In the genomic region with DNA sequence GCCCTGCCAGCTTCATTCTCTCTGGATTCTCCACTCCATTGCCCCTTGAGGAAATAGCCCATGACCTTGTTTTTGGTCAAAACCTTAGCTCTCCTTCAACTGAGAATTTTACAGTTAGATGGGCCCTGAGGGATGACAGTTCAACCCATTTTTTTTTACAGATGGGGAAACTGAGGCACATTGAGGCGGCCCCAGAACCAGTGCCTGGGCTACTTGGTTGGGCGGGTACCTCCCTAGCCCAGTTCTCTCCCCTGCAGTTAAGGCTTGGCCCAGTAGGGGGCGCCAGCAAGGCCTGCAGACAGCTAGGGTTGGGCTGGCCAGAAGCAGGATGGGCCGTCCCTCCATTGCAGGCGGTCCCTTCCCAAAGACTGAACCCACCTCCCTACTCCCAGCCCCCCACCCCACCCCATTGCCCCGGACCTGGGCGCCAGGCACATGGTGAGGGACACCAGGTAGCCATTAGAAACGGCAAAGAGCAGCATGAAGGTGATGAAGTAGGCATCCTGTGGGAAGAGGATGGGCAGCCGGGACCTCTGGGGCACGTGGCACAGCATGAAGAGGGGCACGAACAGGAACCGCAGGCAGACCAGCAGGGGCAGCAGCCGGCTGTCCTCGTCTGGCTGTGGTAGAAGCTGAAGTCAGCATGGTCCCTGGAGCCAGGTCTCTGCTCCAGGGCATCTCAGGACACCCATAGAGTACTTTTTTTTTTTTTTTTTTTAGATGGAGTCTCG, we compare ENCODE assay signal across 8 cellular contexts. TPM values are rescaled to one million over a fixed set of nuclear protein-coding genes. Genes with fewer than 3 reads are reported as not detected.
DNase-seq lines count a peak whose midpoint lies in the region; ATAC-seq and TF ChIP-seq lines count a peak whose summit lies in the region.

No MANE protein-coding gene starts in this region.

- no peak overlapping the region for H3K27ac Mint-ChIP-seq in MCF 10A (ENCODE audit: low read depth, unreplicated experiment)
- no peak overlapping the region for H3K27ac Mint-ChIP-seq in memory B cell

- DNase-seq in AG20443 (ENCODE audit: low spot score) (peak; percentile 66), H7 (peak; percentile 97), UCSD-AML1 (lab: John Stamatoyannopoulos, UW; ENCODE audit: unreplicated experiment) (peak; percentile 69), MCF 10A (ENCODE audit: unreplicated experiment) (peak; percentile 47), memory B cell (ENCODE audit: low spot score in 2 of 2) (peak; percentile 46), pons (ENCODE audit: low spot score) (no peak), GF-D8 (lab: John Stamatoyannopoulos, UW) (no peak)
- peak; percentile 90 for DNase-seq in stimulated activated naive CD8-positive, alpha-beta T cell treated with anti-CD3 and anti-CD28 coated beads, Interleukin-15, Interleukin-2, amounts not matched to agents 100 U/mL and 50 U/mL, for 24 hours

- no peak overlapping the region for H3K4me3 ChIP-seq in H7 (ENCODE audit: insufficient read depth, low read depth, low read length)

- H3K9me3 Mint-ChIP-seq in MCF 10A (ENCODE audit: unreplicated experiment) (no peaks in the 10 kb centered on the region), memory B cell (no peaks in the 10 kb centered on the region)

- peak; percentile 72 for TF ChIP-seq CTCF in MCF 10A (IDR thresholded peaks at IDR 0.05; ENCODE audit: unreplicated experiment)

- no TSS peak for BruUV-seq in MCF 10A (replicated peaks; lab: Mats Ljungman, UMichigan)

- no peak overlapping the region for H3K4me3 Mint-ChIP-seq in MCF 10A (ENCODE audit: unreplicated experiment)
- H3K4me3 Mint-ChIP-seq in memory B cell = no peak overlapping the region

- H3K27me3 ChIP-seq in H7 (ENCODE audit: control insufficient read depth, insufficient read depth, low read length) = no peaks in the 10 kb centered on the region

- H3K4me1 Mint-ChIP-seq in MCF 10A (ENCODE audit: insufficient read depth, unreplicated experiment) (no peaks in the 10 kb centered on the region), memory B cell (peaks cover 2% of the 10 kb centered on the region)

- intact Hi-C loops in MCF 10A (cut with micrococcal nuclease) = no loop called here

- H3K36me3 ChIP-seq in H7 (replicated peaks; ENCODE audit: control insufficient read depth, insufficient read depth, low read length) = peaks cover 39% of the 10 kb centered on the region

- CTCF ChIA-PET in MCF 10A (lab: Yijun Ruan, JAX) = interaction anchor here (0.6 to 1.5 kb wide), 11 partner anchors 8 to 515 kb away, joined by 3 to 5 read pairs (median 3); partner anchors contain the start of genes BRMS1 and SLC29A2

- peaks cover 14% of the 10 kb centered on the region for H3K36me3 Mint-ChIP-seq in MCF 10A (ENCODE audit: insufficient read depth, unreplicated experiment)
- H3K36me3 Mint-ChIP-seq in memory B cell = peaks cover 2% of the 10 kb centered on the region

- ATAC-seq in memory B cell (ENCODE audit: low read depth) = peak; percentile 41
- ATAC-seq in stimulated activated naive CD8-positive, alpha-beta T cell treated with anti-CD3 and anti-CD28 coated beads, Interleukin-15, Interleukin-2, amounts not matched to agents 100 U/mL and 50 U/mL, for 24 hours = peak; percentile 61

- H3K27me3 Mint-ChIP-seq in MCF 10A (ENCODE audit: insufficient read depth, unreplicated experiment) (no peaks in the 10 kb centered on the region), memory B cell (no peaks in the 10 kb centered on the region)

- POLR2A ChIA-PET in MCF 10A (lab: Yijun Ruan, JAX) = interaction anchor here (1.4 to 2.5 kb wide), 3 partner anchors 8 to 25 kb away, joined by 4 to 11 read pairs (median 6); partner anchors contain the start of gene BRMS1

RNA-seq across cellular contexts. Expression of gene SLC29A2, which starts 7.6 kb away (rescaled TPM):
- 23.8 and 32.1 TPM in 2 replicates for total RNA-seq in H7 (2014; rRNA removed; shearing (Covaris generic))
- 3.6 and 7.0 TPM in 2 replicates for total RNA-seq in MCF 10A (2022)

RNA-seq across cellular contexts. Expression of gene B4GAT1, which starts 16.5 kb away (rescaled TPM):
- total RNA-seq in H7 (2014; rRNA removed; shearing (Covaris generic)) = 41.6 and 41.9 TPM in 2 replicates
- total RNA-seq in MCF 10A (2022) = 6.7 and 8.6 TPM in 2 replicates

RNA-seq across cellular contexts. Expression of gene BRMS1, which starts 19.1 kb away (rescaled TPM):
- 53.5 and 72.8 TPM in 2 replicates for total RNA-seq in H7 (2014; rRNA removed; shearing (Covaris generic))
- total RNA-seq in MCF 10A (2022) = 53.2 and 55.4 TPM in 2 replicates

RNA-seq across cellular contexts. Expression of gene RIN1, which starts 27.7 kb away (rescaled TPM):
- 7.2 and 9.6 TPM in 2 replicates for total RNA-seq in H7 (2014; rRNA removed; shearing (Covaris generic))
- total RNA-seq in MCF 10A (2022) = 38.7 and 50.2 TPM in 2 replicates

RNA-seq across cellular contexts. Expression of gene CD248, which starts 47.1 kb away (rescaled TPM):
- total RNA-seq in H7 (2014; rRNA removed; shearing (Covaris generic)) = 0.83 and 1.4 TPM in 2 replicates
- total RNA-seq in MCF 10A (2022) = not detected in 2 replicates

Comparison
In these comparisons a context has a peak if more than half of its experiments do, and no peak if none do; other contexts are left out.
1. DNase-seq: peak in AG20443 (single experiment), H7 (single experiment), UCSD-AML1 (single experiment), MCF 10A (single experiment), memory B cell (2 of 2) and stimulated activated naive CD8-positive, alpha-beta T cell treated with anti-CD3 and anti-CD28 coated beads, Interleukin-15, Interleukin-2, amounts not matched to agents 100 U/mL and 50 U/mL, for 24 hours (single experiment); none in pons (single experiment) and GF-D8 (single experiment).